Comparison of ENCODE assay signal across 8 cellular contexts in genomic region chr15:83206971-83207621, GRCh38. TPM values are rescaled to one million over a fixed set of nuclear protein-coding genes. Genes with fewer than 3 reads are reported as not detected.
A peak's percentile ranks its signal among the peaks of the same experiment; 100 is the strongest.
DNase-seq lines count a peak whose midpoint lies in the region; ATAC-seq and TF ChIP-seq lines count a peak whose summit lies in the region.

No MANE protein-coding gene starts in this region.

- no peaks in the 10 kb centered on the region for H3K4me1 ChIP-seq in CD4-positive, alpha-beta memory T cell (ENCODE audit: insufficient read depth, low read length)
- no peaks in the 10 kb centered on the region for H3K4me1 ChIP-seq in right cardiac atrium (ENCODE audit: control insufficient read depth, insufficient read depth, low read length)

- H3K27ac ChIP-seq in CD4-positive, alpha-beta memory T cell (ENCODE audit: low read depth, low read length), result no peak overlapping the region
- peak overlapping the region; percentile 88 for H3K27ac ChIP-seq in right cardiac atrium (ENCODE audit: low read length)

- peaks cover 0 to 3% of the 10 kb centered on the region in 2 donors for H3K36me3 Mint-ChIP-seq in CD4-positive, alpha-beta memory T cell
- H3K36me3 Mint-ChIP-seq in progenitor cell of endocrine pancreas (ENCODE audit: insufficient read depth), result no peaks in the 10 kb centered on the region

- peaks cover 3 to 7% (median 5%) of the 10 kb centered on the region in 4 donors for H3K4me1 Mint-ChIP-seq in CD4-positive, alpha-beta memory T cell
- peaks cover 29% of the 10 kb centered on the region for H3K4me1 Mint-ChIP-seq in progenitor cell of endocrine pancreas (ENCODE audit: low read depth)

- H3K36me3 ChIP-seq in CD4-positive, alpha-beta memory T cell (ENCODE audit: insufficient read depth, low read length), result no peaks in the 10 kb centered on the region

- WGBS in right cardiac atrium, result under 1% methylated on average over 88 of the region's 89 CpGs

- H3K4me3 Mint-ChIP-seq in CD4-positive, alpha-beta memory T cell, result peak overlapping the region in 1 of 8 donors; percentile 90
- H3K4me3 Mint-ChIP-seq in progenitor cell of endocrine pancreas (ENCODE audit: low read depth), result peak overlapping the region; percentile 98

- H3K4me3 ChIP-seq in CD4-positive, alpha-beta memory T cell (ENCODE audit: low read length in 2 of 2), result peak overlapping the region in 1 of 2 donors; percentile 29
- H3K4me3 ChIP-seq in right cardiac atrium (ENCODE audit: low read length), result peak overlapping the region; percentile 79

- no peaks in the 10 kb centered on the region for H3K9me3 Mint-ChIP-seq in CD4-positive, alpha-beta memory T cell
- H3K9me3 Mint-ChIP-seq in progenitor cell of endocrine pancreas (ENCODE audit: low read depth), result no peaks in the 10 kb centered on the region

- peaks cover 12 to 20% of the 10 kb centered on the region in 2 donors for H3K27me3 Mint-ChIP-seq in CD4-positive, alpha-beta memory T cell
- H3K27me3 Mint-ChIP-seq in progenitor cell of endocrine pancreas, result no peaks in the 10 kb centered on the region

- ATAC-seq in GM19455 (IDR thresholded peaks at IDR 0.05; ENCODE audit: unreplicated experiment) (peak; percentile 20), right cardiac atrium (peak; percentile 60 to 68), GM18870 (IDR thresholded peaks at IDR 0.05; ENCODE audit: unreplicated experiment) (no peak)

- CTCF ChIA-PET in CD4-positive, alpha-beta memory T cell (lab: Charles Lee; ENCODE audit: partially characterized antibody), result no interaction called here

- no peaks in the 10 kb centered on the region for H3K9me3 ChIP-seq in CD4-positive, alpha-beta memory T cell (ENCODE audit: control insufficient read depth in 1 of 2, low read length in 2 of 2)
- no peaks in the 10 kb centered on the region for H3K9me3 ChIP-seq in right cardiac atrium (ENCODE audit: control insufficient read depth, low read length)

- DNase-seq in CD4-positive, alpha-beta memory T cell, result peak in 3 of 5 donors; percentile 0 to 16 (median 7)
- DNase-seq in NAMALWA (ENCODE audit: low spot score) (peak; percentile 31), astrocyte of the hippocampus (ENCODE audit: low read depth, low spot score) (peak; percentile 70), right cardiac atrium (peak; percentile 44 to 80 (median 76)), progenitor cell of endocrine pancreas (ENCODE audit: low spot score, unreplicated experiment) (peak; percentile 45), MV-4-11 (lab: John Stamatoyannopoulos, UW) (no peak)

- TF ChIP-seq CTCF in progenitor cell of endocrine pancreas (IDR thresholded peaks at IDR 0.05; ENCODE audit: unreplicated experiment), result no peak

- H3K27ac Mint-ChIP-seq in CD4-positive, alpha-beta memory T cell, result no peak overlapping the region
- H3K27ac Mint-ChIP-seq in progenitor cell of endocrine pancreas, result no peak overlapping the region

- peaks cover 8% of the 10 kb centered on the region for H3K27me3 ChIP-seq in CD4-positive, alpha-beta memory T cell (ENCODE audit: insufficient read depth, low read length)
- H3K27me3 ChIP-seq in right cardiac atrium (ENCODE audit: control insufficient read depth, insufficient read depth), result no peaks in the 10 kb centered on the region

- intact Hi-C loops in CD4-positive, alpha-beta memory T cell (cut with micrococcal nuclease), result no loop called here
- intact Hi-C loops in right cardiac atrium (cut with DNase I), result loop anchor here in 1 of 4 donors (5.0 kb wide), 1 partner anchor 195 kb away; the partner anchor contains the start of gene C15orf40

- POLR2A ChIA-PET in CD4-positive, alpha-beta memory T cell (lab: Charles Lee; ENCODE audit: partially characterized antibody), result no interaction called here

RNA-seq across cellular contexts. Expression of gene HDGFL3, which starts 0.5 kb away (rescaled TPM):
- 1 to 10 TPM; 3.2 to 3.5 TPM for total RNA-seq in CD4-positive, alpha-beta memory T cell
- polyA plus RNA-seq in CD4-positive, alpha-beta memory T cell, result 1 to 10 TPM; 1.7 to 6.5 TPM
- total RNA-seq in right cardiac atrium (10 to 100 TPM; 34.1 to 45.2 (median 36.4) TPM), progenitor cell of endocrine pancreas (117 and 121 TPM in 2 replicates)
- polyA plus RNA-seq in right cardiac atrium, result 17.0 TPM

Comparison
In these comparisons a context has a peak if more than half of its experiments do, and no peak if none do; other contexts are left out.
1. RNA of gene HDGFL3, which starts 0.5 kb away (total RNA-seq): 117 to 121 TPM in progenitor cell of endocrine pancreas and 34.1 to 45.2 TPM in right cardiac atrium; 3.2 to 3.5 TPM in CD4-positive, alpha-beta memory T cell; every median in the first group is over 4 times any median in the second.